In the genomic region with DNA sequence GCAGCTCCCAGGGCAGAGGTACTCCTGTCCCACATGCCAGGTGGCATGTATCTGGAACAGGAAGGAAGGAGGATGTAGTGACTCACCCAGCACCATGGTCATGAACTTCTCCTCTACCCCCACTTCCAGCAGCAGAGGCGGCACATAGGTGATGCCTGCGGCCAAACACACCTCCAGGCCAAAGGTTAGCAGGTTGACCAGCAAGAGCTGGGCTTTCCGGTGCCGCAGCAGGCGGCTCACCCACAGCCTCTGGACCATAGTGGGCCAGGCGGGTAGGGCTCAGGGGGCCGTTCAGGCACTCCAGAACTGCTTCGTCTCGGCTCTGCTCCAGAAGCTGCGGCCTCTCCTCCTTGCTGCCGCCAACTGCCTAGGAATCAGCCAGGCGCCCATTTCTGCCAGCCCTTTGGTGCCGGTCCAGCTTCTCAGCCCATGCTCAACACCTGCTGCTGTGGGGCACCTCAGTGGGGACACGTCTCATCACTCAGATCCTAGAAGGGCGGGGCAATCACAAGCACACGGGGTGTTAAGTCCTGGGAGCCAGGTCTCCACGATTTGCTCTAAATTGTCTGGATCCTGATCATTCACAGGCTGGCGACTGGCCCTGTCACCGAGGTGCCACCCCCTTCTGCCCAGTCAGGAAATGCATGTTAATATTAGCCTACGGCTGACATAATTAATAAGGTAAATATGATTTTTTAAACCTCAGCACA, we compare ENCODE assay signal across 11 cellular contexts. TPM values are rescaled to one million over a fixed set of nuclear protein-coding genes. Genes with fewer than 3 reads are reported as not detected.
A peak's percentile ranks its signal among the peaks of the same experiment; 100 is the strongest.
DNase-seq lines count a peak whose midpoint lies in the region; ATAC-seq, FAIRE-seq and TF ChIP-seq lines count a peak whose summit lies in the region.
"Had no signal": no experiment of that assay in that cellular context is flagged by ENCODE, and none has a peak within 500 bp of the region (broad histone marks: within the 10 kb centered on the region; RNA-seq: fewer than 3 reads in every experiment).

No MANE protein-coding gene starts in this region.

- H3K9me3 ChIP-seq in OCI-LY3 (ENCODE audit: insufficient read depth, low read length), result no peaks in the 10 kb centered on the region
- H3K9me3 ChIP-seq in pancreas, result no peaks in the 10 kb centered on the region
- H3K9me3 ChIP-seq in Caco-2, result no peaks in the 10 kb centered on the region

- CTCF ChIA-PET in Caco-2 (lab: Charles Lee), result no interaction called here

- ATAC-seq in pancreas, result peak; percentile 37 to 69 (median 52)
- no peak for ATAC-seq in HG03460 (IDR thresholded peaks at IDR 0.05; ENCODE audit: unreplicated experiment)
- ATAC-seq: activated CD8-positive, alpha-beta T cell treated with anti-CD3 and anti-CD28 coated beads, Interleukin-2, amount 10 ng/mL, durations not matched to agents 7 days and 5 days had no signal

- no peaks in the 10 kb centered on the region for H3K36me3 Mint-ChIP-seq in Caco-2 (ENCODE audit: insufficient read depth, unreplicated experiment)
- H3K36me3 Mint-ChIP-seq in T-helper 2 cell treated with Interferon-gamma antibody and Interleukin-4, amounts not matched to agents 5 μg/mL and 100 μg/mL, for 36 hours (ENCODE audit: low read depth), result no peaks in the 10 kb centered on the region

- peak overlapping the region; percentile 67; the same call in 1 of the 2 replicates for H3K4me2 ChIP-seq in OCI-LY3 (ENCODE audit: low read length)

- no peak overlapping the region for H2AFZ ChIP-seq in OCI-LY3 (ENCODE audit: low read depth, low read length)

- H3K9me3 Mint-ChIP-seq in Caco-2 (ENCODE audit: unreplicated experiment), result no peaks in the 10 kb centered on the region
- H3K9me3 Mint-ChIP-seq in T-helper 2 cell treated with Interferon-gamma antibody and Interleukin-4, amounts not matched to agents 5 μg/mL and 100 μg/mL, for 36 hours, result no peaks in the 10 kb centered on the region

- H3K27me3 Mint-ChIP-seq in Caco-2 (ENCODE audit: insufficient read depth, unreplicated experiment), result no peaks in the 10 kb centered on the region
- no peaks in the 10 kb centered on the region for H3K27me3 Mint-ChIP-seq in T-helper 2 cell treated with Interferon-gamma antibody and Interleukin-4, amounts not matched to agents 5 μg/mL and 100 μg/mL, for 36 hours (ENCODE audit: low read depth)

- BruUV-seq in Caco-2 (replicated peaks; lab: Mats Ljungman, UMichigan), result no TSS peak

- peaks cover 17% of the 10 kb centered on the region for H3K4me1 Mint-ChIP-seq in Caco-2 (ENCODE audit: low read depth, unreplicated experiment)
- peaks cover 5% of the 10 kb centered on the region for H3K4me1 Mint-ChIP-seq in T-helper 2 cell treated with Interferon-gamma antibody and Interleukin-4, amounts not matched to agents 5 μg/mL and 100 μg/mL, for 36 hours (ENCODE audit: low read depth)

- H3K4me3 ChIP-seq in OCI-LY3 (ENCODE audit: low read length) (no peak overlapping the region), dorsolateral prefrontal cortex (peak overlapping the region in 1 of 59 donors; percentile 3), pancreas (no peak overlapping the region), Caco-2 (ENCODE audit: low read depth, low read length) (no peak overlapping the region)

- no peak overlapping the region for H3K4me3 Mint-ChIP-seq in Caco-2 (ENCODE audit: unreplicated experiment)
- no peak overlapping the region for H3K4me3 Mint-ChIP-seq in T-helper 2 cell treated with Interferon-gamma antibody and Interleukin-4, amounts not matched to agents 5 μg/mL and 100 μg/mL, for 36 hours
- H3K4me3 Mint-ChIP-seq: activated CD8-positive, alpha-beta T cell treated with anti-CD3 and anti-CD28 coated beads, Interleukin-2, amount 10 ng/mL, durations not matched to agents 7 days and 5 days had no signal

- no peaks in the 10 kb centered on the region for H4K20me1 ChIP-seq in OCI-LY3 (ENCODE audit: insufficient read depth, low read length)

- intact Hi-C loops in dorsolateral prefrontal cortex (cut with DNase I), result loop anchor here (5.0 to 10.0 kb wide), 2 partner anchors 310 to 313 kb away; no protein-coding TSS in a partner anchor
- intact Hi-C loops in pancreas (cut with DNase I), result loop anchor here in 1 of 3 donors (5.0 kb wide), 1 partner anchor 38 kb away; no protein-coding TSS in a partner anchor
- intact Hi-C loops in Caco-2 (cut with micrococcal nuclease; ENCODE audit: unreplicated experiment), result no loop called here

- H3K9ac ChIP-seq in OCI-LY3 (ENCODE audit: low read length), result no peak overlapping the region; the same call in 1 of the 2 replicates

- H3K27ac ChIP-seq in OCI-LY3 (ENCODE audit: low read length) (peak overlapping the region; percentile 39; the same call in 1 of the 2 replicates), dorsolateral prefrontal cortex (peak overlapping the region in 49 of 59 donors; percentile 1 to 100 (median 75)), pancreas (peak overlapping the region in 1 of 4 donors; percentile 44)

- peaks cover 52% of the 10 kb centered on the region for H3K4me1 ChIP-seq in OCI-LY3 (ENCODE audit: low read length)
- H3K4me1 ChIP-seq in pancreas, result no peaks in the 10 kb centered on the region
- peaks cover 18% of the 10 kb centered on the region for H3K4me1 ChIP-seq in Caco-2

- H3K79me2 ChIP-seq in OCI-LY3 (ENCODE audit: low read length), result peaks cover 34% of the 10 kb centered on the region

- H3K27me3 ChIP-seq in OCI-LY3 (ENCODE audit: low read depth, low read length) (no peaks in the 10 kb centered on the region), dorsolateral prefrontal cortex (no peaks in the 10 kb centered on the region), pancreas (no peaks in the 10 kb centered on the region), Caco-2 (replicated peaks; ENCODE audit: control insufficient read depth, insufficient read depth, low read length) (no peaks in the 10 kb centered on the region)

- FAIRE-seq in H54 (lab: Jason Lieb, UNC) (no peak), pancreas (lab: Jason Lieb, UNC) (no peak)

- POLR2A ChIA-PET in Caco-2 (lab: Charles Lee), result no interaction called here

- WGBS in pancreas, 2 donors, result 67 to 68% methylated on average over 20 of the region's 20 CpGs

- peak; percentile 48 for DNase-seq in H54 (ENCODE audit: insufficient read length, low spot score)
- DNase-seq in dorsolateral prefrontal cortex, result peak in 1 of 10 donors; percentile 45
- no peak for DNase-seq in pancreas
- DNase-seq in Caco-2, result no peak
- no peak for DNase-seq in globus pallidus (ENCODE audit: low spot score)
- DNase-seq in T-helper 2 cell treated with Interferon-gamma antibody and Interleukin-4, amounts not matched to agents 5 μg/mL and 100 μg/mL, for 36 hours (ENCODE audit: low spot score), result no peak
- DNase-seq: activated CD8-positive, alpha-beta T cell treated with anti-CD3 and anti-CD28 coated beads, Interleukin-2, amount 10 ng/mL, durations not matched to agents 7 days and 5 days; amniotic stem cell; stimulated activated naive CD4-positive, alpha-beta T cell treated with Interleukin-2 at 50 U/mL for 16 hours had no signal

- H3K36me3 ChIP-seq in OCI-LY3 (replicated peaks; ENCODE audit: low read depth, low read length), result peaks cover 24% of the 10 kb centered on the region
- H3K36me3 ChIP-seq in pancreas, result no peaks in the 10 kb centered on the region
- H3K36me3 ChIP-seq in Caco-2 (ENCODE audit: control insufficient read depth, insufficient read depth, low read length), result no peaks in the 10 kb centered on the region

- no peak for TF ChIP-seq CTCF in OCI-LY3 (IDR thresholded peaks at IDR 0.05; ENCODE audit: low read depth, low read length)
- TF ChIP-seq CTCF in dorsolateral prefrontal cortex (IDR thresholded peaks at IDR 0.05 in 54 of 56, conservative IDR thresholded peaks at IDR 0.05 in 2 of 56; ENCODE audit: low read depth in 1 of 56, partially characterized antibody in 56 of 56), result no peak
- TF ChIP-seq CTCF in pancreas (IDR thresholded peaks at IDR 0.05), result no peak
- no peak for TF ChIP-seq CTCF in Caco-2 (IDR thresholded peaks at IDR 0.05; ENCODE audit: insufficient read depth in 1 of 2, low read depth in 1 of 2, low read length in 1 of 2, severe bottlenecking in 1 of 2, unreplicated experiment in 1 of 2)

- no peak overlapping the region for H3K27ac Mint-ChIP-seq in Caco-2 (ENCODE audit: unreplicated experiment)
- H3K27ac Mint-ChIP-seq in T-helper 2 cell treated with Interferon-gamma antibody and Interleukin-4, amounts not matched to agents 5 μg/mL and 100 μg/mL, for 36 hours, result no peak overlapping the region
- H3K27ac Mint-ChIP-seq: activated CD8-positive, alpha-beta T cell treated with anti-CD3 and anti-CD28 coated beads, Interleukin-2, amount 10 ng/mL, durations not matched to agents 7 days and 5 days had no signal

- TF ChIP-seq POLR2A in H54 (IDR thresholded peaks at IDR 0.05; ENCODE audit: low read depth, low read length), result no peak

RNA-seq across cellular contexts. Expression of gene SLC45A3, which starts 15.8 kb away (rescaled TPM):
- total RNA-seq in dorsolateral prefrontal cortex (10 to 100 TPM in 88 of 120 experiments, 1 to 10 TPM in 32; 2.2 to 82.8 (median 15.0) TPM), pancreas (1 to 10 TPM in 3 of 6 donors, under 1 TPM in 3; 0.28 to 2.1 (median 0.90) TPM), Caco-2 (2022) (5.5 TPM in 2 replicates)
- polyA plus RNA-seq in pancreas, result 1 to 10 TPM; 1.4 to 4.7 TPM

RNA-seq across cellular contexts. Expression of gene ELK4, which starts 32.7 kb away (rescaled TPM):
- total RNA-seq in dorsolateral prefrontal cortex, result 10 to 100 TPM; 27.6 to 72.4 (median 41.6) TPM
- total RNA-seq in pancreas, result 10 to 100 TPM; 18.5 to 42.7 (median 26.6) TPM
- 1 to 10 TPM; 5.7 to 7.2 TPM for polyA plus RNA-seq in pancreas
- total RNA-seq in Caco-2 (2022), result 14.4 and 16.9 TPM in 2 replicates
